8 cellular contexts compared by ENCODE assay signal in genomic region chr11:108222686-108223448, GRCh38. TPM values are rescaled to one million over a fixed set of nuclear protein-coding genes. Genes with fewer than 3 reads are reported as not detected.
DNase-seq lines count a peak whose midpoint lies in the region; ATAC-seq and TF ChIP-seq lines count a peak whose summit lies in the region.

Gene ATM, plus strand, starts transcription at chr11:108223067. Its CDS starts 4,558 bp downstream, at chr11:108227625.

- peaks cover 15% of the 10 kb centered on the region for H3K4me1 ChIP-seq in mucosa of stomach (ENCODE audit: control insufficient read depth, insufficient read depth, low read length)

- H3K36me3 Mint-ChIP-seq in IgD-negative memory B cell, result peaks cover 3% of the 10 kb centered on the region

- H3K9me3 ChIP-seq in mucosa of stomach (ENCODE audit: control insufficient read depth, low read length), result no peaks in the 10 kb centered on the region

- peak within 1 kb of the TSS; percentile 91 for H3K9ac ChIP-seq in mucosa of stomach (ENCODE audit: low read length)

- H3K27ac Mint-ChIP-seq in IgD-negative memory B cell, result no peak within 1 kb of the TSS

- H3K4me3 ChIP-seq in mucosa of stomach (ENCODE audit: low read length), result peak within 1 kb of the TSS; percentile 73

- no peaks in the 10 kb centered on the region for H3K27me3 ChIP-seq in mucosa of stomach (ENCODE audit: control insufficient read depth, insufficient read depth, low read length)

- no peaks in the 10 kb centered on the region for H3K36me3 ChIP-seq in mucosa of stomach (ENCODE audit: control insufficient read depth, insufficient read depth, low read length)

- H3K9me3 Mint-ChIP-seq in IgD-negative memory B cell, result no peaks in the 10 kb centered on the region

- peak; percentile 76 for ATAC-seq in GM21529 (IDR thresholded peaks at IDR 0.05; ENCODE audit: unreplicated experiment)

- no peaks in the 10 kb centered on the region for H3K27me3 Mint-ChIP-seq in IgD-negative memory B cell

- H3K4me3 Mint-ChIP-seq in IgD-negative memory B cell, result no peak within 1 kb of the TSS

- peak; percentile 100 for DNase-seq in DMS153 treated with DMSO at 0.1 percent for 48 hours (lab: John Stamatoyannopoulos, UW; ENCODE audit: unreplicated experiment)
- DNase-seq in OCI-M1 (lab: John Stamatoyannopoulos, UW), result peak; percentile 93
- peak; percentile 92 for DNase-seq in activated T-cell treated with anti-CD3 and anti-CD28 coated beads for 4 hours
- DNase-seq in erythroblast (lab: John Stamatoyannopoulos, UW), result peak; percentile 99
- DNase-seq in stimulated activated CD8-positive, alpha-beta memory T cell treated with anti-CD3 and anti-CD28 coated beads, Interleukin-7, amount 100 ng/mL, for 1 hour (ENCODE audit: low read depth in 2 of 2), result peak; percentile 96 to 97

- TF ChIP-seq POLR2A in erythroblast (IDR thresholded peaks at IDR 0.05; ENCODE audit: low read length), result peak; percentile 78

- peaks cover 34 to 54% (median 52%) of the 10 kb centered on the region in 3 donors for H3K4me1 Mint-ChIP-seq in IgD-negative memory B cell

RNA-seq across cellular contexts. Expression of gene ATM, which starts in this region (rescaled TPM):
- polyA plus RNA-seq in IgD-negative memory B cell, result 48.7 TPM

Comparison
In these comparisons a context has a peak if more than half of its experiments do, and no peak if none do; other contexts are left out.
1. Peak in every context shown above with its lines: DNase-seq, ATAC-seq and H3K4me3 ChIP-seq.